In genomic region chr6:54307412-54308036, GRCh38 we compare ENCODE assay signal across 15 cellular contexts. TPM values are rescaled to one million over a fixed set of nuclear protein-coding genes. Genes with fewer than 3 reads are reported as not detected.
DNase-seq lines count a peak whose midpoint lies in the region; ATAC-seq, FAIRE-seq and TF ChIP-seq lines count a peak whose summit lies in the region.
"Had no signal": no experiment of that assay in that cellular context is flagged by ENCODE, and none has a peak within 500 bp of the region (broad histone marks: within the 10 kb centered on the region; RNA-seq: fewer than 3 reads in every experiment).

No MANE protein-coding gene starts in this region.

- no peaks in the 10 kb centered on the region for H3K4me1 ChIP-seq in gastroesophageal sphincter

- no peak overlapping the region for H3K27ac ChIP-seq in gastroesophageal sphincter

- no peak for TF ChIP-seq EP300 in gastroesophageal sphincter (IDR thresholded peaks at IDR 0.05)

- 83% methylated on average over 1 to 3 of the region's 3 CpGs for WGBS in gastroesophageal sphincter (ENCODE audit: low coverage in 1 of 2), 2 donors

- FAIRE-seq in colon (lab: Jason Lieb, UNC) = peak; percentile 74
- FAIRE-seq: A204.1 had no signal

- no peaks in the 10 kb centered on the region for H3K27me3 ChIP-seq in gastroesophageal sphincter

- no peak for TF ChIP-seq CTCF in gastroesophageal sphincter (IDR thresholded peaks at IDR 0.05)

- ATAC-seq in GM19452 (IDR thresholded peaks at IDR 0.05; ENCODE audit: unreplicated experiment) = peak; percentile 68
- ATAC-seq in HG03097 (IDR thresholded peaks at IDR 0.05; ENCODE audit: low FRiP score, unreplicated experiment) = peak; percentile 75
- ATAC-seq in gastroesophageal sphincter = no peak
- ATAC-seq: T-helper 17 cell had no signal

- no peak overlapping the region for H3K4me3 ChIP-seq in gastroesophageal sphincter
- H3K4me3 ChIP-seq: smooth muscle cell had no signal

- no peak for TF ChIP-seq POLR2A in gastroesophageal sphincter (IDR thresholded peaks at IDR 0.05)

- H3K36me3 ChIP-seq in gastroesophageal sphincter = no peaks in the 10 kb centered on the region

- DNase-seq in A172 (ENCODE audit: low spot score) = peak; percentile 36
- no peak for DNase-seq in SW 1271 (lab: John Stamatoyannopoulos, UW)
- DNase-seq in stimulated activated CD4-positive, alpha-beta T cell treated with anti-CD3 and anti-CD28 coated beads, Interleukin-4, amount 100 ng/mL, for 1 hour = no peak
- DNase-seq in stimulated activated CD4-positive, alpha-beta T cell treated with anti-CD3 and anti-CD28 coated beads, Interleukin-2, amount 100 ng/mL, for 24 hours = no peak
- DNase-seq: central memory CD4-positive, alpha-beta T cell; EL; T-helper 17 cell had no signal

- no peaks in the 10 kb centered on the region for H3K9me3 ChIP-seq in gastroesophageal sphincter

RNA-seq across cellular contexts. Expression of gene TINAG, which starts 0.7 kb away (rescaled TPM):
- total RNA-seq in A172 (2014; rRNA removed; shearing (Covaris generic)) = not detected in 2 replicates
- total RNA-seq in gastroesophageal sphincter = not detected
- total RNA-seq: glomerular endothelial cell, H4, smooth muscle cell, T-helper 17 cell had no signal
